Comparison of ENCODE assay signal across 8 cellular contexts in the genomic region with DNA sequence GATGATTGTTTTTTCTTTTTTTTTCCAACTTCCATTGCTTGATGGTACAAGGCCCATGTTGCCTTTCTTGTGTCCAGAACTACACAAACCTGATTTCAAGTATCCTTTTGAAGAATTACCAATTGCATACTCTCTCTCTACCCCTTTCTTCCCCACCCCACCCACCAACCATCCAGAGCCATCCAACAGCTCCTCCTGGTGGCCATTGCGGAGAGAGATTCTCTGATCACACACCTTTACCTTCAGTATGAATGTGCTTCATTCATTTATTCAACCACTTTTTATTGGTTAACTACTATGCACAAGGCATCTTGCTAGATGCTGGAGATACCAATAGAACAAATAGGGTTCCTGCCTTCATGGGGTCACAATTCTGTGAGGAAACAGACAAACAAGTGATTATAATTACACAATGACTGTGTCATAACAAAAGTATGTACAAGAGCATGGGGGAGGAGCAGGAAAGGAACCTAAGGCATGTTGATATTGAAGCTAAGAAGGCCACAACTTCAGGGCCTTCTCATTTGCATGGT.
DNase-seq lines count a peak whose midpoint lies in the region; ATAC-seq and TF ChIP-seq lines count a peak whose summit lies in the region.

No MANE protein-coding gene starts in this region.

- DNase-seq in NCI-H510A treated with DMSO at 0.1 percent for 48 hours (lab: John Stamatoyannopoulos, UW) (peak; percentile 47), NCI-H510A (lab: John Stamatoyannopoulos, UW) (no peak), NAMALWA (ENCODE audit: low spot score) (peak; percentile 60), fibroblast of peridontal ligament (ENCODE audit: extremely low read depth) (peak; percentile 40), pons (ENCODE audit: low spot score) (peak; percentile 7), omental fat pad (ENCODE audit: low spot score) (no peak), amygdala (lab: John Stamatoyannopoulos, UW) (no peak)
- peak; percentile 22 for DNase-seq in activated CD4-positive, alpha-beta T cell treated with anti-CD3 and anti-CD28 coated beads, Interleukin-2, amount 50 U/mL, for 1 hour

- TF ChIP-seq CTCF in omental fat pad (IDR thresholded peaks at IDR 0.05): no peak

- ATAC-seq in omental fat pad (ENCODE audit: low FRiP score): no peak

Comparison
In these comparisons a context has a peak if more than half of its experiments do, and no peak if none do; other contexts are left out.
1. DNase-seq: peak in NCI-H510A treated with DMSO at 0.1 percent for 48 hours (single experiment), NAMALWA (single experiment), activated CD4-positive, alpha-beta T cell treated with anti-CD3 and anti-CD28 coated beads, Interleukin-2, amount 50 U/mL, for 1 hour (single experiment), fibroblast of peridontal ligament (single experiment) and pons (single experiment); none in NCI-H510A (single experiment), omental fat pad (single experiment) and amygdala (0 of 56).